ENCODE assay signal across 8 cellular contexts in genomic region chr21:46634966-46635323, GRCh38. TPM values are rescaled to one million over a fixed set of nuclear protein-coding genes. Genes with fewer than 3 reads are reported as not detected.
DNase-seq lines count a peak whose midpoint lies in the region; ATAC-seq, FAIRE-seq and TF ChIP-seq lines count a peak whose summit lies in the region.

No MANE protein-coding gene starts in this region.

- 0 to 1% (median 1%) methylated on average over 11 to 14 of the region's 14 CpGs for WGBS in adrenal gland, 4 donors
- WGBS in pancreas, 2 donors, result 0 to 4% methylated on average over 14 of the region's 14 CpGs

- H3K9me3 ChIP-seq in adrenal gland (replicated peaks in 1 of 3), result no peaks in the 10 kb centered on the region
- no peaks in the 10 kb centered on the region for H3K9me3 ChIP-seq in pancreas

- ATAC-seq in left cardiac atrium (peak; percentile 68 to 70), pancreas (peak; percentile 15 to 69 (median 60)), HG03342 (IDR thresholded peaks at IDR 0.05; ENCODE audit: unreplicated experiment) (no peak)

- no peaks in the 10 kb centered on the region for H3K27me3 ChIP-seq in HL-60 (ENCODE audit: insufficient read depth, poor library complexity, severe bottlenecking)
- no peaks in the 10 kb centered on the region for H3K27me3 ChIP-seq in adrenal gland
- H3K27me3 ChIP-seq in pancreas, result no peaks in the 10 kb centered on the region

- DNase-seq in AG09309 (ENCODE audit: low read depth), result peak; percentile 73
- peak; percentile 48 for DNase-seq in GM13977 (ENCODE audit: low spot score)
- peak; percentile 71 to 83 for DNase-seq in HL-60 (ENCODE audit: low read depth in 1 of 2, low spot score in 1 of 2)
- DNase-seq in NCI-H69 (lab: John Stamatoyannopoulos, UW), result peak; percentile 77
- peak in 6 of 7 donors; percentile 69 to 88 (median 76) for DNase-seq in adrenal gland
- DNase-seq in left cardiac atrium, result peak; percentile 77
- DNase-seq in pancreas, result peak in 1 of 6 donors; percentile 69

- intact Hi-C loops in adrenal gland (cut with DNase I), result no loop called here
- intact Hi-C loops in left cardiac atrium (cut with DNase I), result no loop called here
- intact Hi-C loops in pancreas (cut with DNase I), result no loop called here

- H3K36me3 ChIP-seq in adrenal gland (replicated peaks in 1 of 2), result no peaks in the 10 kb centered on the region
- no peaks in the 10 kb centered on the region for H3K36me3 ChIP-seq in pancreas

- TF ChIP-seq CTCF in AG09309 (IDR thresholded peaks at IDR 0.05; ENCODE audit: control insufficient read depth, insufficient read depth, low read depth, low read length, missing control alignments) (peak; percentile 28), GM13977 (IDR thresholded peaks at IDR 0.05; ENCODE audit: extremely low read depth, insufficient read depth, missing control alignments) (peak; percentile 22), HL-60 (IDR thresholded peaks at IDR 0.05; ENCODE audit: insufficient read depth, low read length) (no peak), adrenal gland (IDR thresholded peaks at IDR 0.05) (no peak), pancreas (IDR thresholded peaks at IDR 0.05) (no peak)

- H3K4me1 ChIP-seq in adrenal gland (replicated peaks in 1 of 2) (peaks cover 10 to 33% of the 10 kb centered on the region in 2 donors), pancreas (peaks cover 5 to 22% (median 19%) of the 10 kb centered on the region in 3 donors)

- H3K4me3 ChIP-seq in AG09309 (ENCODE audit: control insufficient read depth, low read depth, low read length), result peak overlapping the region; percentile 55
- peak overlapping the region; percentile 92 for H3K4me3 ChIP-seq in HL-60 (replicated peaks; ENCODE audit: insufficient read depth, low read length)
- H3K4me3 ChIP-seq in adrenal gland, result peak overlapping the region in 2 of 4 donors; percentile 55 to 93
- peak overlapping the region; percentile 70 to 94 (median 86) for H3K4me3 ChIP-seq in pancreas

- FAIRE-seq in pancreas (lab: Jason Lieb, UNC), result no peak

- TF ChIP-seq POLR2A in adrenal gland (IDR thresholded peaks at IDR 0.05), result no peak

- H3K27ac ChIP-seq in HL-60 (replicated peaks) (peak overlapping the region; percentile 99), adrenal gland (peak overlapping the region; percentile 91 to 100 (median 97)), pancreas (peak overlapping the region; percentile 92 to 98 (median 97))

- in situ Hi-C loops in GM13977 (cut with MboI; ENCODE audit: low pct_unique_long_range_greater_than_20kb, low sequenced_read_pairs, unreplicated experiment), result no loop called here

RNA-seq across cellular contexts. Expression of gene PRMT2, which starts 0.5 kb away (rescaled TPM):
- total RNA-seq in adrenal gland, result 10 to 100 TPM; 49.4 to 90.3 (median 78.3) TPM
- polyA plus RNA-seq in adrenal gland, result 10 to 100 TPM; 47.4 to 57.6 (median 48.3) TPM
- total RNA-seq in left cardiac atrium, result 10 to 100 TPM; 60.2 to 67.9 TPM
- 10 to 100 TPM; 17.9 to 54.9 (median 23.6) TPM for total RNA-seq in pancreas
- polyA plus RNA-seq in pancreas, result 10 to 100 TPM; 29.3 to 56.9 TPM

RNA-seq across cellular contexts. Expression of gene S100B, which starts 30.1 kb away (rescaled TPM):
- total RNA-seq in adrenal gland (10 to 100 TPM in 3 of 8 donors, 1 to 10 TPM in 4, under 1 TPM in 1; 0.48 to 15.4 (median 3.7) TPM), left cardiac atrium (10 to 100 TPM; 12.8 to 41.0 TPM), pancreas (1 to 10 TPM in 3 of 6 donors, under 1 TPM in 3; 0.46 to 4.7 (median 0.85) TPM)
- polyA plus RNA-seq in adrenal gland (10 to 100 TPM; 15.5 to 39.3 (median 38.8) TPM), pancreas (10 to 100 TPM in 1 of 2 donors, 1 to 10 TPM in 1; 3.5 to 10.8 TPM)

Comparison
In these comparisons a context has a peak if more than half of its experiments do, and no peak if none do; other contexts are left out.
1. CTCF ChIP-seq: peak in AG09309 (single experiment) and GM13977 (single experiment); none in HL-60 (single experiment), adrenal gland (0 of 6) and pancreas (0 of 4).
2. Peak in every context shown above with its lines, with median percentiles within 50 percentile points of each other: H3K27ac ChIP-seq.